ENCODE assay signal across 12 cellular contexts in genomic region chr13:48561461-48562224, GRCh38. TPM values are rescaled to one million over a fixed set of nuclear protein-coding genes. Genes with fewer than 3 reads are reported as not detected.
A peak's percentile ranks its signal among the peaks of the same experiment; 100 is the strongest.
DNase-seq lines count a peak whose midpoint lies in the region; ATAC-seq and TF ChIP-seq lines count a peak whose summit lies in the region.
"Had no signal": no experiment of that assay in that cellular context is flagged by ENCODE, and none has a peak within 500 bp of the region (broad histone marks: within the 10 kb centered on the region; RNA-seq: fewer than 3 reads in every experiment).

No MANE protein-coding gene starts in this region.

- H3K27me3 Mint-ChIP-seq in activated naive CD8-positive, alpha-beta T cell: peaks cover 50% of the 10 kb centered on the region

- H3K4me3 ChIP-seq in BLaER1 treated with 17β-estradiol and CSF1 and Interleukin-3, amounts not matched to agents 10 nM and 100 nM: 0 out of 20 replicates have a peak overlapping the region, but pooled peaks of 1 of the 10 experiments have one; percentile 1
- H3K4me3 ChIP-seq in HL-60 (replicated peaks; ENCODE audit: insufficient read depth, low read length) (no peak overlapping the region), gastrocnemius medialis (no peak overlapping the region)

- no peaks in the 10 kb centered on the region for H3K36me3 Mint-ChIP-seq in activated naive CD8-positive, alpha-beta T cell

- peak overlapping the region; percentile 44 for H3K4me3 Mint-ChIP-seq in activated naive CD8-positive, alpha-beta T cell

- intact Hi-C loops in gastrocnemius medialis (cut with DNase I; ENCODE audit: low total_unique reads): no loop called here
- intact Hi-C loops in sciatic nerve (cut with DNase I): no loop called here

- peaks cover 41% of the 10 kb centered on the region for H3K4me1 Mint-ChIP-seq in activated naive CD8-positive, alpha-beta T cell (ENCODE audit: low read depth)

- H3K4me2 ChIP-seq in BLaER1 treated with 17β-estradiol and CSF1 and Interleukin-3, amounts not matched to agents 10 nM and 100 nM: peak overlapping the region; percentile 58 to 95 (median 72)

- TF ChIP-seq CTCF in HL-60 (IDR thresholded peaks at IDR 0.05; ENCODE audit: insufficient read depth, low read length) (no peak), foreskin keratinocyte (conservative IDR thresholded peaks at IDR 0.05) (no peak), gastrocnemius medialis (IDR thresholded peaks at IDR 0.05 in 4 of 5, conservative IDR thresholded peaks at IDR 0.05 in 1 of 5) (no peak)

- no peaks in the 10 kb centered on the region for H3K27me3 ChIP-seq in BLaER1 treated with 17β-estradiol and CSF1 and Interleukin-3, amounts not matched to agents 10 nM and 100 nM
- no peaks in the 10 kb centered on the region for H3K27me3 ChIP-seq in HL-60 (ENCODE audit: insufficient read depth, poor library complexity, severe bottlenecking)
- H3K27me3 ChIP-seq in foreskin keratinocyte: no peaks in the 10 kb centered on the region
- no peaks in the 10 kb centered on the region for H3K27me3 ChIP-seq in gastrocnemius medialis

- DNase-seq in HL-60 (ENCODE audit: low read depth in 1 of 2, low spot score in 1 of 2): peak; percentile 31 to 55
- DNase-seq in foreskin keratinocyte: no peak
- no peak for DNase-seq in gastrocnemius medialis
- no peak for DNase-seq in sciatic nerve (ENCODE audit: low spot score)
- no peak for DNase-seq in NCI-H446 treated with DMSO at 0.1 percent for 48 hours (lab: John Stamatoyannopoulos, UW)
- DNase-seq: Caco-2, foreskin fibroblast, midbrain, NCI-H1105 had no signal

- peak overlapping the region in 5 of 11 experiments; percentile 37 to 68 (median 50); a peak in 9 of 22 replicates for H3K27ac ChIP-seq in BLaER1 treated with 17β-estradiol and CSF1 and Interleukin-3, amounts not matched to agents 10 nM and 100 nM
- H3K27ac ChIP-seq in HL-60 (replicated peaks) (peak overlapping the region; percentile 30), foreskin keratinocyte (no peak overlapping the region), gastrocnemius medialis (no peak overlapping the region)

- in situ Hi-C loops in gastrocnemius medialis (cut with MboI; ENCODE audit: low sequenced_read_pairs in 4 of 4): no loop called here

- peaks cover 0 to 16% (median 7%) of the 10 kb centered on the region in 11 experiments; a peak in 17 of 22 replicates for H3K9me3 ChIP-seq in BLaER1 treated with 17β-estradiol and CSF1 and Interleukin-3, amounts not matched to agents 10 nM and 100 nM (replicated peaks in 1 of 11)
- H3K9me3 ChIP-seq in gastrocnemius medialis: no peaks in the 10 kb centered on the region
- H3K9me3 ChIP-seq: Caco-2 had no signal

- no peaks in the 10 kb centered on the region for H4K20me1 ChIP-seq in BLaER1 treated with 17β-estradiol and CSF1 and Interleukin-3, amounts not matched to agents 10 nM and 100 nM

- H3K9ac ChIP-seq in BLaER1 treated with 17β-estradiol and CSF1 and Interleukin-3, amounts not matched to agents 10 nM and 100 nM: peak overlapping the region in 4 of 11 experiments; percentile 2 to 29 (median 25); a peak in 4 of 22 replicates

- TF ChIP-seq POLR2A in gastrocnemius medialis (IDR thresholded peaks at IDR 0.05): no peak

- H3K36me3 ChIP-seq in BLaER1 treated with 17β-estradiol and CSF1 and Interleukin-3, amounts not matched to agents 10 nM and 100 nM: no peaks in the 10 kb centered on the region
- no peaks in the 10 kb centered on the region for H3K36me3 ChIP-seq in gastrocnemius medialis

- peaks cover 21 to 76% (median 38%) of the 10 kb centered on the region in 10 experiments for H3K4me1 ChIP-seq in BLaER1 treated with 17β-estradiol and CSF1 and Interleukin-3, amounts not matched to agents 10 nM and 100 nM
- peaks cover 9% of the 10 kb centered on the region for H3K4me1 ChIP-seq in foreskin keratinocyte
- H3K4me1 ChIP-seq in gastrocnemius medialis: no peaks in the 10 kb centered on the region
- H3K4me1 ChIP-seq: Caco-2 had no signal

- ATAC-seq in GM18909 (IDR thresholded peaks at IDR 0.05; ENCODE audit: poor library complexity, unreplicated experiment): peak; percentile 21
- no peak for ATAC-seq in foreskin keratinocyte
- no peak for ATAC-seq in gastrocnemius medialis
- no peak for ATAC-seq in sciatic nerve

- H3K9me3 Mint-ChIP-seq in activated naive CD8-positive, alpha-beta T cell (ENCODE audit: low read depth): no peaks in the 10 kb centered on the region

- H3K27ac Mint-ChIP-seq in activated naive CD8-positive, alpha-beta T cell: no peak overlapping the region

RNA-seq across cellular contexts. Expression of gene RCBTB2, which starts 28.8 kb away (rescaled TPM):
- total RNA-seq in foreskin keratinocyte (3.2 and 4.1 TPM in 2 replicates), gastrocnemius medialis (1 to 10 TPM; 1.7 to 9.1 (median 7.6) TPM), sciatic nerve (19.7 TPM)
- polyA plus RNA-seq in foreskin keratinocyte: 1.6 and 2.1 TPM in 2 replicates

Comparison
In these comparisons a context has a peak if more than half of its experiments do, and no peak if none do; other contexts are left out.
1. DNase-seq: peak in HL-60 (2 of 2); none in foreskin keratinocyte (0 of 2), gastrocnemius medialis (0 of 2), sciatic nerve (single experiment) and NCI-H446 treated with DMSO at 0.1 percent for 48 hours (single experiment).